In genomic region chr3:108394016-108394415, GRCh38 we compare ENCODE assay signal across 21 cellular contexts.
"Had no signal": no experiment of that assay in that cellular context is flagged by ENCODE, and none has a peak within 500 bp of the region (broad histone marks: within the 10 kb centered on the region; RNA-seq: fewer than 3 reads in every experiment).

No MANE protein-coding gene starts in this region.

- FAIRE-seq: HepG2, RCC 7860 had no signal

- H3K27me3 ChIP-seq: SJSA1 had no signal

- H3K9me3 ChIP-seq: SJSA1 had no signal

- DNase-seq: IMR-90, Karpas-422, KG1, MM.1S, NCI-H1092 treated with DMSO at 0.1 percent for 48 hours, NCI-H1436, NCI-H187, NCI-H2029, NCI-H2081 treated with DMSO at 0.1 percent for 48 hours, NCI-H2171, NCI-H226, NCI-H510A, NCI-H524 treated with DMSO at 0.1 percent for 48 hours, NCI-H774, Right ventricle myocardium superior, RPMI8226, SIG-M5 had no signal

- H3K27ac ChIP-seq: SJSA1, SK-N-MC had no signal

- H3K36me3 ChIP-seq: SJSA1 had no signal

- H3K4me3 ChIP-seq: SJSA1, SK-N-MC had no signal

- H3K4me1 ChIP-seq: SJSA1 had no signal
